ENCODE assay signal across 21 cellular contexts in genomic region chr9:79430599-79430998, GRCh38.
"Had no signal": no experiment of that assay in that cellular context is flagged by ENCODE, and none has a peak within 500 bp of the region (broad histone marks: within the 10 kb centered on the region; RNA-seq: fewer than 3 reads in every experiment).

No MANE protein-coding gene starts in this region.

- ATAC-seq: activated CD8-positive, alpha-beta T cell treated with anti-CD3 and anti-CD28 coated beads, Interleukin-2, amount 10 ng/mL, durations not matched to agents 7 days and 5 days; activated naive CD4-positive, alpha-beta T cell treated with anti-CD3 and anti-CD28 coated beads, Interleukin-2, amount 50 U/mL, for 72 hours; natural killer cell; stimulated activated naive CD8-positive, alpha-beta T cell treated with anti-CD3 and anti-CD28 coated beads, Interleukin-15, Interleukin-2, amounts not matched to agents 100 U/mL and 50 U/mL, for 24 hours; upper lobe of right lung had no signal

- H3K4me3 ChIP-seq: adrenal gland, left ventricle myocardium inferior, prostate gland, right atrium auricular region, upper lobe of right lung had no signal

- DNase-seq: activated CD4-positive, alpha-beta T cell treated with anti-CD3 and anti-CD28 coated beads for 1 hour; activated CD4-positive, alpha-beta T cell treated with anti-CD3 and anti-CD28 coated beads, Interleukin-2, amount 50 U/mL, for 1 hour; activated CD8-positive, alpha-beta T cell treated with anti-CD3 and anti-CD28 coated beads, Interleukin-2, amount 10 ng/mL, durations not matched to agents 7 days and 5 days; activated gamma-delta T cell treated with Interleukin-2 at 50 U/mL for 16 hours; adrenal gland; cerebellar nuclear complex; cortex of kidney; effector CD4-positive, alpha-beta T cell; foreskin melanocyte; hippocampal formation; kidney glomerular epithelial cell; left ventricle myocardium inferior; natural killer cell; stimulated activated CD4-positive, alpha-beta T cell treated with anti-CD3 and anti-CD28 coated beads, Interleukin-12 subunit alpha, Interleukin-12 subunit beta, amount 100 ng/mL, for 4 hours; stimulated activated CD4-positive, alpha-beta T cell treated with anti-CD3 and anti-CD28 coated beads, Interleukin-4, amount 100 ng/mL, for 4 hours; stimulated activated naive CD8-positive, alpha-beta T cell treated with anti-CD3 and anti-CD28 coated beads, Interleukin-15, Interleukin-2, amounts not matched to agents 100 U/mL and 50 U/mL, for 24 hours; T-helper 9 cell; upper lobe of right lung had no signal
